1 cellular context compared by ENCODE assay signal in the genomic region with DNA sequence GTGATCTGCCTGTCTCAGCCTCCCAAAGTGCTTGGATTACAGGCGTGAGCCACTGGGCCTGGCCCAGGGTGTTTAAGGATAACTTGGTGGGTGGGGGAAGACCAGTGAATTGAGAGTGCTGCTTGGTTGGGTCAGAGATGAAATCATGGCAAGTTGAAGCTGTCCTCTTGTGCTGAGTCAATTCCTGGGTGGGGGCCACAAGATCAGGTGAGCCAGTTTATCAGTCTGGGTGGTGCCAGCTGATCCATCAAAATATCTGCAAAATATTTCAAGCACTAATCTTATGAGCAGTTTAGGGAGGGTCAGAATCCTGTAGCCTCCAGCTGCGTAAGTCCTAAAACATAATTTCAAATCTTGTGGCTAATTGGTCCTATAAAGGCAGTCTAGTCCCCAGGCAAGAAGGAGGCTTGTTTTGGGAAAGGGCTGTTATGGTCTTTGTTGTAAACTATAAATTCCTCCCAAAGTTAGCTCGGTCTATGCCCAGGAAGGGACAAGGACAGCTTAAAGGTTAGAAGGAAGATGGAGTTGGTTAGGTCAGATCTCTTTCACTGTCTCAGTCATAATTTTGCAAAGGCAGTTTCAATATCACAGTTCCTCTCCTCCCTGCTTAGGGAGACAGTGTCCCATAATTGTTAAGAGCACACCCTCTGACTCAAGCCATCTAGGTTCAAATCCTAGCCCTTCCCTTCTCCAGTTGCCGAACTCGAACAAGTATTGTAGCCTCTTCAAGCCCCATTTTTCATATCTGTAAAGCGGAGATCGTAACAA.
TF ChIP-seq lines count a peak whose summit lies in the region.

No MANE protein-coding gene starts in this region.

TF ChIP-seq in K562, 482 proteins besides CTCF, POLR2A, EP300 and RAD21 (continued from another document and continues in another):
- TF ChIP-seq, protein P1, sequence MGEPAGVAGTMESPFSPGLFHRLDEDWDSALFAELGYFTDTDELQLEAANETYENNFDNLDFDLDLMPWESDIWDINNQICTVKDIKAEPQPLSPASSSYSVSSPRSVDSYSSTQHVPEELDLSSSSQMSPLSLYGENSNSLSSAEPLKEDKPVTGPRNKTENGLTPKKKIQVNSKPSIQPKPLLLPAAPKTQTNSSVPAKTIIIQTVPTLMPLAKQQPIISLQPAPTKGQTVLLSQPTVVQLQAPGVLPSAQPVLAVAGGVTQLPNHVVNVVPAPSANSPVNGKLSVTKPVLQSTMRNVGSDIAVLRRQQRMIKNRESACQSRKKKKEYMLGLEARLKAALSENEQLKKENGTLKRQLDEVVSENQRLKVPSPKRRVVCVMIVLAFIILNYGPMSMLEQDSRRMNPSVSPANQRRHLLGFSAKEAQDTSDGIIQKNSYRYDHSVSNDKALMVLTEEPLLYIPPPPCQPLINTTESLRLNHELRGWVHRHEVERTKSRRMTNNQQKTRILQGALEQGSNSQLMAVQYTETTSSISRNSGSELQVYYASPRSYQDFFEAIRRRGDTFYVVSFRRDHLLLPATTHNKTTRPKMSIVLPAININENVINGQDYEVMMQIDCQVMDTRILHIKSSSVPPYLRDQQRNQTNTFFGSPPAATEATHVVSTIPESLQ (CRISPR knock-in tag; IDR thresholded peaks at IDR 0.05): no peak
- TF ChIP-seq HDAC8 (tag; IDR thresholded peaks at IDR 0.05) (peak; percentile 83), NCOA4 (IDR thresholded peaks at IDR 0.05; ENCODE audit: partially characterized antibody) (no peak), CHD2 (IDR thresholded peaks at IDR 0.05; ENCODE audit: low read depth, low read length) (no peak), TEAD2 (tag; IDR thresholded peaks at IDR 0.05) (peak; percentile 81), HCFC1 (IDR thresholded peaks at IDR 0.05; ENCODE audit: low read depth, low read length) (no peak), LCOR (CRISPR knock-in tag; IDR thresholded peaks at IDR 0.05) (no peak), ZNF124 (CRISPR knock-in tag; IDR thresholded peaks at IDR 0.05) (no peak), MAFG (tag; conservative IDR thresholded peaks at IDR 0.05) (no peak), DDX20 (tag; IDR thresholded peaks at IDR 0.05; ENCODE audit: low read depth) (peak; percentile 67), ZSCAN29 (IDR thresholded peaks at IDR 0.05) (no peak), PCBP1 (IDR thresholded peaks at IDR 0.05; ENCODE audit: low read depth, low read length, poor library complexity, severe bottlenecking) (no peak), NBN (IDR thresholded peaks at IDR 0.05; ENCODE audit: low read depth) (no peak), TBL1XR1 (IDR thresholded peaks at IDR 0.05; ENCODE audit: low read length in 2 of 2) (no peak), PTTG1 (tag; IDR thresholded peaks at IDR 0.05; ENCODE audit: low read depth) (peak; percentile 87), SPI1 (IDR thresholded peaks at IDR 0.05; ENCODE audit: borderline replicate concordance, low read depth, low read length) (no peak), SAFB2 (IDR thresholded peaks at IDR 0.05; ENCODE audit: borderline replicate concordance, low read depth, low read length, severe bottlenecking) (no peak), NFATC3 (IDR thresholded peaks at IDR 0.05) (no peak), PYGO2 (tag; IDR thresholded peaks at IDR 0.05) (peak; percentile 75; the same call in 1 of the 2 replicates), ZNF785 (CRISPR knock-in tag; IDR thresholded peaks at IDR 0.05) (no peak), ZNF778 (CRISPR knock-in tag; IDR thresholded peaks at IDR 0.05) (no peak), ZKSCAN8 (CRISPR knock-in tag; IDR thresholded peaks at IDR 0.05) (no peak), MCM2 (IDR thresholded peaks at IDR 0.05; ENCODE audit: low read depth) (no peak), BDP1 (IDR thresholded peaks at IDR 0.05; ENCODE audit: insufficient read depth, insufficient read length) (no peak), KAT2B (IDR thresholded peaks at IDR 0.05; ENCODE audit: low read depth, low read length) (no peak), ZNF253 (CRISPR knock-in tag; conservative IDR thresholded peaks at IDR 0.05) (no peak), U2AF1 (optimal IDR thresholded peaks at IDR 0.05; ENCODE audit: low read depth, low read length) (no peak), ZZZ3 (IDR thresholded peaks at IDR 0.05) (no peak), RNF2 (IDR thresholded peaks at IDR 0.05) (no peak), ZBED1 (IDR thresholded peaks at IDR 0.05) (no peak), ZFPM2 (CRISPR knock-in tag; IDR thresholded peaks at IDR 0.05) (no peak), NR4A1 (CRISPR knock-in tag; IDR thresholded peaks at IDR 0.05) (no peak), NR4A1 (tag; IDR thresholded peaks at IDR 0.05) (peak; percentile 90), MAFK (IDR thresholded peaks at IDR 0.05; ENCODE audit: low read length) (no peak), ARNT (IDR thresholded peaks at IDR 0.05) (no peak), SETDB1 (IDR thresholded peaks at IDR 0.05; ENCODE audit: low read length) (no peak), ZNF408 (CRISPR knock-in tag; IDR thresholded peaks at IDR 0.05; ENCODE audit: low read depth) (no peak), CBX8 (IDR thresholded peaks at IDR 0.05; ENCODE audit: borderline replicate concordance, extremely low read depth, low read depth, low read length, poor library complexity, severe bottlenecking) (no peak), MAFF (IDR thresholded peaks at IDR 0.05; ENCODE audit: low read length) (no peak), ESRRA (IDR thresholded peaks at IDR 0.05; ENCODE audit: borderline replicate concordance, low read depth) (no peak), ZNF165 (CRISPR knock-in tag; IDR thresholded peaks at IDR 0.05; ENCODE audit: borderline replicate concordance) (no peak), RAD51 (IDR thresholded peaks at IDR 0.05; ENCODE audit: borderline replicate concordance, low read depth) (no peak), ZC3H11A (IDR thresholded peaks at IDR 0.05; ENCODE audit: low read depth, low read length) (no peak), POLR2AphosphoS5 (IDR thresholded peaks at IDR 0.05; ENCODE audit: control insufficient read depth, insufficient read depth, low read depth, low read length) (no peak), ZKSCAN1 (IDR thresholded peaks at IDR 0.05; ENCODE audit: low read depth, low read length) (no peak)
- TF ChIP-seq, protein P2, sequence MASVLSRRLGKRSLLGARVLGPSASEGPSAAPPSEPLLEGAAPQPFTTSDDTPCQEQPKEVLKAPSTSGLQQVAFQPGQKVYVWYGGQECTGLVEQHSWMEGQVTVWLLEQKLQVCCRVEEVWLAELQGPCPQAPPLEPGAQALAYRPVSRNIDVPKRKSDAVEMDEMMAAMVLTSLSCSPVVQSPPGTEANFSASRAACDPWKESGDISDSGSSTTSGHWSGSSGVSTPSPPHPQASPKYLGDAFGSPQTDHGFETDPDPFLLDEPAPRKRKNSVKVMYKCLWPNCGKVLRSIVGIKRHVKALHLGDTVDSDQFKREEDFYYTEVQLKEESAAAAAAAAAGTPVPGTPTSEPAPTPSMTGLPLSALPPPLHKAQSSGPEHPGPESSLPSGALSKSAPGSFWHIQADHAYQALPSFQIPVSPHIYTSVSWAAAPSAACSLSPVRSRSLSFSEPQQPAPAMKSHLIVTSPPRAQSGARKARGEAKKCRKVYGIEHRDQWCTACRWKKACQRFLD (CRISPR knock-in tag; IDR thresholded peaks at IDR 0.05): peak; percentile 34; the same call in 1 of the 2 replicates
- TF ChIP-seq, protein P3, sequence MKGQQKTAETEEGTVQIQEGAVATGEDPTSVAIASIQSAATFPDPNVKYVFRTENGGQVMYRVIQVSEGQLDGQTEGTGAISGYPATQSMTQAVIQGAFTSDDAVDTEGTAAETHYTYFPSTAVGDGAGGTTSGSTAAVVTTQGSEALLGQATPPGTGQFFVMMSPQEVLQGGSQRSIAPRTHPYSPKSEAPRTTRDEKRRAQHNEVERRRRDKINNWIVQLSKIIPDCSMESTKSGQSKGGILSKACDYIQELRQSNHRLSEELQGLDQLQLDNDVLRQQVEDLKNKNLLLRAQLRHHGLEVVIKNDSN (CRISPR knock-in tag; IDR thresholded peaks at IDR 0.05): no peak
- TF ChIP-seq, protein P4, sequence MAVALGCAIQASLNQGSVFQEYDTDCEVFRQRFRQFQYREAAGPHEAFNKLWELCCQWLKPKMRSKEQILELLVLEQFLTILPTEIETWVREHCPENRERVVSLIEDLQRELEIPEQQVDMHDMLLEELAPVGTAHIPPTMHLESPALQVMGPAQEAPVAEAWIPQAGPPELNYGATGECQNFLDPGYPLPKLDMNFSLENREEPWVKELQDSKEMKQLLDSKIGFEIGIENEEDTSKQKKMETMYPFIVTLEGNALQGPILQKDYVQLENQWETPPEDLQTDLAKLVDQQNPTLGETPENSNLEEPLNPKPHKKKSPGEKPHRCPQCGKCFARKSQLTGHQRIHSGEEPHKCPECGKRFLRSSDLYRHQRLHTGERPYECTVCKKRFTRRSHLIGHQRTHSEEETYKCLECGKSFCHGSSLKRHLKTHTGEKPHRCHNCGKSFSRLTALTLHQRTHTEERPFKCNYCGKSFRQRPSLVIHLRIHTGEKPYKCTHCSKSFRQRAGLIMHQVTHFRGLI (CRISPR knock-in tag; IDR thresholded peaks at IDR 0.05): peak; percentile 82; the same call in 1 of the 2 replicates
- TF ChIP-seq, protein P5, sequence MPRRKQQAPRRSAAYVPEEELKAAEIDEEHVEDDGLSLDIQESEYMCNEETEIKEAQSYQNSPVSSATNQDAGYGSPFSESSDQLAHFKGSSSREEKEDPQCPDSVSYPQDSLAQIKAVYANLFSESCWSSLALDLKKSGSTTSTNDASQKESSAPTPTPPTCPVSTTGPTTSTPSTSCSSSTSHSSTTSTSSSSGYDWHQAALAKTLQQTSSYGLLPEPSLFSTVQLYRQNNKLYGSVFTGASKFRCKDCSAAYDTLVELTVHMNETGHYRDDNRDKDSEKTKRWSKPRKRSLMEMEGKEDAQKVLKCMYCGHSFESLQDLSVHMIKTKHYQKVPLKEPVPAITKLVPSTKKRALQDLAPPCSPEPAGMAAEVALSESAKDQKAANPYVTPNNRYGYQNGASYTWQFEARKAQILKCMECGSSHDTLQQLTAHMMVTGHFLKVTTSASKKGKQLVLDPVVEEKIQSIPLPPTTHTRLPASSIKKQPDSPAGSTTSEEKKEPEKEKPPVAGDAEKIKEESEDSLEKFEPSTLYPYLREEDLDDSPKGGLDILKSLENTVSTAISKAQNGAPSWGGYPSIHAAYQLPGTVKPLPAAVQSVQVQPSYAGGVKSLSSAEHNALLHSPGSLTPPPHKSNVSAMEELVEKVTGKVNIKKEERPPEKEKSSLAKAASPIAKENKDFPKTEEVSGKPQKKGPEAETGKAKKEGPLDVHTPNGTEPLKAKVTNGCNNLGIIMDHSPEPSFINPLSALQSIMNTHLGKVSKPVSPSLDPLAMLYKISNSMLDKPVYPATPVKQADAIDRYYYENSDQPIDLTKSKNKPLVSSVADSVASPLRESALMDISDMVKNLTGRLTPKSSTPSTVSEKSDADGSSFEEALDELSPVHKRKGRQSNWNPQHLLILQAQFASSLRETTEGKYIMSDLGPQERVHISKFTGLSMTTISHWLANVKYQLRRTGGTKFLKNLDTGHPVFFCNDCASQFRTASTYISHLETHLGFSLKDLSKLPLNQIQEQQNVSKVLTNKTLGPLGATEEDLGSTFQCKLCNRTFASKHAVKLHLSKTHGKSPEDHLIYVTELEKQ (CRISPR knock-in tag; IDR thresholded peaks at IDR 0.05): peak; percentile 35; the same call in 1 of the 2 replicates
- TF ChIP-seq, protein P6, sequence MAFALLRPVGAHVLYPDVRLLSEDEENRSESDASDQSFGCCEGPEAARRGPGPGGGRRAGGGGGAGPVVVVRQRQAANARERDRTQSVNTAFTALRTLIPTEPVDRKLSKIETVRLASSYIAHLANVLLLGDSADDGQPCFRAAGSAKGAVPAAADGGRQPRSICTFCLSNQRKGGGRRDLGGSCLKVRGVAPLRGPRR (CRISPR knock-in tag; IDR thresholded peaks at IDR 0.05): no peak
- TF ChIP-seq, protein P7, sequence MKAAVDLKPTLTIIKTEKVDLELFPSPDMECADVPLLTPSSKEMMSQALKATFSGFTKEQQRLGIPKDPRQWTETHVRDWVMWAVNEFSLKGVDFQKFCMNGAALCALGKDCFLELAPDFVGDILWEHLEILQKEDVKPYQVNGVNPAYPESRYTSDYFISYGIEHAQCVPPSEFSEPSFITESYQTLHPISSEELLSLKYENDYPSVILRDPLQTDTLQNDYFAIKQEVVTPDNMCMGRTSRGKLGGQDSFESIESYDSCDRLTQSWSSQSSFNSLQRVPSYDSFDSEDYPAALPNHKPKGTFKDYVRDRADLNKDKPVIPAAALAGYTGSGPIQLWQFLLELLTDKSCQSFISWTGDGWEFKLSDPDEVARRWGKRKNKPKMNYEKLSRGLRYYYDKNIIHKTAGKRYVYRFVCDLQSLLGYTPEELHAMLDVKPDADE (conservative IDR thresholded peaks at IDR 0.05; ENCODE audit: control insufficient read depth, low read depth, low read length): no peak
- TF ChIP-seq, protein P8, sequence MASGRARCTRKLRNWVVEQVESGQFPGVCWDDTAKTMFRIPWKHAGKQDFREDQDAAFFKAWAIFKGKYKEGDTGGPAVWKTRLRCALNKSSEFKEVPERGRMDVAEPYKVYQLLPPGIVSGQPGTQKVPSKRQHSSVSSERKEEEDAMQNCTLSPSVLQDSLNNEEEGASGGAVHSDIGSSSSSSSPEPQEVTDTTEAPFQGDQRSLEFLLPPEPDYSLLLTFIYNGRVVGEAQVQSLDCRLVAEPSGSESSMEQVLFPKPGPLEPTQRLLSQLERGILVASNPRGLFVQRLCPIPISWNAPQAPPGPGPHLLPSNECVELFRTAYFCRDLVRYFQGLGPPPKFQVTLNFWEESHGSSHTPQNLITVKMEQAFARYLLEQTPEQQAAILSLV (tag; IDR thresholded peaks at IDR 0.05): peak; percentile 57; the same call in 1 of the 2 replicates
- TF ChIP-seq, protein P9, sequence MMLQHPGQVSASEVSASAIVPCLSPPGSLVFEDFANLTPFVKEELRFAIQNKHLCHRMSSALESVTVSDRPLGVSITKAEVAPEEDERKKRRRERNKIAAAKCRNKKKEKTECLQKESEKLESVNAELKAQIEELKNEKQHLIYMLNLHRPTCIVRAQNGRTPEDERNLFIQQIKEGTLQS (IDR thresholded peaks at IDR 0.05): no peak
- TF ChIP-seq, protein P9 (CRISPR knock-in tag; conservative IDR thresholded peaks at IDR 0.05): no peak
- TF ChIP-seq, protein P10, sequence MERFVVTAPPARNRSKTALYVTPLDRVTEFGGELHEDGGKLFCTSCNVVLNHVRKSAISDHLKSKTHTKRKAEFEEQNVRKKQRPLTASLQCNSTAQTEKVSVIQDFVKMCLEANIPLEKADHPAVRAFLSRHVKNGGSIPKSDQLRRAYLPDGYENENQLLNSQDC (CRISPR knock-in tag; IDR thresholded peaks at IDR 0.05): no peak
